ENCODE assay signal across 20 cellular contexts in the genomic region with DNA sequence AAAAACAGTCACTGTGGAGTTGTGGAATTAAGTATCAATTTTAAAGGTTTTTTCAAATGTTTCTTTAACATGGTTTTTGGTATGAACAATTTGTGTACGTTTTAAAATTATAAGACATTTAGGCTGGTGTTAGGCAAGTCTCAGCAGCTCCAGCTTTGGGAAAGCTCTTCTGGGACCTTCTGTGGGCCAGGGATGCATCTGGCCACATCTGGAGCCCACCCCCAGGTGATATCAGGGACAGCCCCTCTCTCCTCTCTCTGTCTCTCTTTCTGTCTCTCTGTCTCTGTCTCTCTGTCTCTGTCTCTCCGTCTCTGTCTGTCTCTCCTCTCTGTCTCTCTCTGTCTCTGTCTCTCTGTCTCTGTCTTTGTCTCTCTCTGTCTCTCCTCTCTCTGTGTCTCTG. TPM values are rescaled to one million over a fixed set of nuclear protein-coding genes. Genes with fewer than 3 reads are reported as not detected.
DNase-seq lines count a peak whose midpoint lies in the region; ATAC-seq and TF ChIP-seq lines count a peak whose summit lies in the region.
"Had no signal": no experiment of that assay in that cellular context is flagged by ENCODE, and none has a peak within 500 bp of the region (broad histone marks: within the 10 kb centered on the region; RNA-seq: fewer than 3 reads in every experiment).

No MANE protein-coding gene starts in this region.

- peak overlapping the region; percentile 54 for H3K9ac ChIP-seq in muscle layer of colon (ENCODE audit: low read length)

- H3K36me3 ChIP-seq in HEK293 (ENCODE audit: control insufficient read depth in 2 of 2, insufficient read depth in 1 of 2, low read length in 2 of 2) = peaks cover 9 to 14% of the 10 kb centered on the region in 2 experiments; a peak in 2 of 3 replicates
- H3K36me3 ChIP-seq in ascending aorta = peaks cover 13 to 14% of the 10 kb centered on the region in 2 donors
- peaks cover 12% of the 10 kb centered on the region for H3K36me3 ChIP-seq in muscle layer of colon (ENCODE audit: insufficient read depth, low read length)
- H3K36me3 ChIP-seq in tibial nerve = peaks cover 0 to 18% (median 0%) of the 10 kb centered on the region in 3 donors
- H3K36me3 ChIP-seq: lower lobe of right lung had no signal

- no peaks in the 10 kb centered on the region for H3K27me3 ChIP-seq in ascending aorta
- H3K27me3 ChIP-seq in muscle layer of colon (ENCODE audit: control insufficient read depth in 1 of 2, insufficient read depth in 2 of 2, low read length in 2 of 2) = no peaks in the 10 kb centered on the region
- H3K27me3 ChIP-seq in tibial nerve = no peaks in the 10 kb centered on the region

- H3K4me1 ChIP-seq in HEK293 (ENCODE audit: control insufficient read depth, insufficient read depth, low read length) (peaks cover 10% of the 10 kb centered on the region), ascending aorta (peaks cover 14 to 24% of the 10 kb centered on the region in 2 donors), muscle layer of colon (ENCODE audit: insufficient read depth, low read length) (peaks cover 37% of the 10 kb centered on the region), tibial nerve (peaks cover 0 to 59% (median 16%) of the 10 kb centered on the region in 4 donors)

- ATAC-seq in WTC11 = no peak
- ATAC-seq: stimulated activated naive CD8-positive, alpha-beta T cell treated with anti-CD3 and anti-CD28 coated beads, Interleukin-15, Interleukin-2, amounts not matched to agents 100 U/mL and 50 U/mL, for 24 hours had no signal

- intact Hi-C loops in ascending aorta (cut with DNase I) = no loop called here

- H3K4me3 ChIP-seq in HEK293 (ENCODE audit: low read depth, low read length) = no peak overlapping the region
- no peak overlapping the region for H3K4me3 ChIP-seq in ascending aorta
- H3K4me3 ChIP-seq in muscle layer of colon (ENCODE audit: low read depth in 1 of 2, low read length in 2 of 2) = no peak overlapping the region
- no peak overlapping the region for H3K4me3 ChIP-seq in tibial nerve

- H3K9me3 Mint-ChIP-seq in WTC11 = no peaks in the 10 kb centered on the region

- no peak overlapping the region for H3K27ac Mint-ChIP-seq in WTC11
- H3K27ac Mint-ChIP-seq: activated CD8-positive, alpha-beta T cell treated with anti-CD3 and anti-CD28 coated beads, Interleukin-2, amount 10 ng/mL, durations not matched to agents 7 days and 5 days; CD4-positive, CD25-positive, alpha-beta regulatory T cell had no signal

- peaks cover 12% of the 10 kb centered on the region for H3K36me3 Mint-ChIP-seq in WTC11
- H3K36me3 Mint-ChIP-seq: CD4-positive, CD25-positive, alpha-beta regulatory T cell had no signal

- H3K27me3 Mint-ChIP-seq in WTC11 (ENCODE audit: low read depth) = peaks cover 7% of the 10 kb centered on the region

- H3K27ac ChIP-seq in HEK293 (ENCODE audit: extremely low read depth, low read depth, low read length) (no peak overlapping the region), ascending aorta (peak overlapping the region; percentile 92 to 94), muscle layer of colon (ENCODE audit: low read depth, low read length) (peak overlapping the region; percentile 87), tibial nerve (peak overlapping the region in 3 of 4 donors; percentile 85 to 93 (median 93))

- no peak for TF ChIP-seq POLR2A in tibial nerve (IDR thresholded peaks at IDR 0.05)
- TF ChIP-seq POLR2A in erythroblast (IDR thresholded peaks at IDR 0.05; ENCODE audit: low read length) = no peak

- POLR2A ChIA-PET in HEK293 (lab: Yijun Ruan, JAX) = no interaction called here
- POLR2A ChIA-PET in WTC11 (lab: Charles Lee) = no interaction called here

- no peak overlapping the region for H3K4me3 Mint-ChIP-seq in WTC11
- H3K4me3 Mint-ChIP-seq: activated CD8-positive, alpha-beta T cell treated with anti-CD3 and anti-CD28 coated beads, Interleukin-2, amount 10 ng/mL, durations not matched to agents 7 days and 5 days had no signal

- CTCF ChIA-PET in HEK293 (lab: Yijun Ruan, JAX) = interaction anchor here (0.6 to 1.0 kb wide), 2 partner anchors 48 to 59 kb away, joined by 3 to 7 read pairs; no protein-coding TSS in a partner anchor
- CTCF ChIA-PET in WTC11 (lab: Charles Lee) = interaction anchor here (1.3 kb wide), 1 partner anchor 162 kb away, joined by 3 read pairs; no protein-coding TSS in a partner anchor

- no peak for TF ChIP-seq EP300 in tibial nerve (IDR thresholded peaks at IDR 0.05)

- peaks cover 27% of the 10 kb centered on the region for H3K4me1 Mint-ChIP-seq in WTC11

- TF ChIP-seq CTCF in HEK293 (tag by site-specific recombination; IDR thresholded peaks at IDR 0.05) (no peak), ascending aorta (IDR thresholded peaks at IDR 0.05) (no peak), tibial nerve (IDR thresholded peaks at IDR 0.05) (no peak), WTC11 (IDR thresholded peaks at IDR 0.05) (no peak)

- DNase-seq in ascending aorta (ENCODE audit: low spot score in 2 of 2) (peak in 1 of 2 donors; percentile 57), tibial nerve (ENCODE audit: low spot score in 2 of 2) (no peak), erythroblast (lab: John Stamatoyannopoulos, UW) (no peak), NCI-H2227 treated with DMSO at 0.1 percent for 48 hours (lab: John Stamatoyannopoulos, UW) (no peak), WTC11 (ENCODE audit: low spot score) (no peak)
- DNase-seq: activated CD8-positive, alpha-beta T cell treated with anti-CD3 and anti-CD28 coated beads, Interleukin-2, amount 10 ng/mL, durations not matched to agents 7 days and 5 days; activated naive CD4-positive, alpha-beta T cell treated with Interleukin-2 at 50 U/mL for 16 hours; activated T-cell treated with anti-CD3 and anti-CD28 coated beads, Interleukin-2, amount 50 U/mL, for 1 hour; amniotic stem cell; caudate nucleus; dorsolateral prefrontal cortex; foreskin melanocyte; GOT3; NCI-H187; stimulated activated CD4-positive, alpha-beta T cell treated with anti-CD3 and anti-CD28 coated beads, Interleukin-4, amount 100 ng/mL, for 24 hours had no signal

- 51 to 63% methylated on average over 2 of the region's 2 CpGs for WGBS in tibial nerve, 2 donors

- H3K9me3 ChIP-seq in HEK293 (ENCODE audit: control insufficient read depth, insufficient read depth, low read depth, low read length) (no peaks in the 10 kb centered on the region), ascending aorta (no peaks in the 10 kb centered on the region), muscle layer of colon (ENCODE audit: low read length) (no peaks in the 10 kb centered on the region), tibial nerve (no peaks in the 10 kb centered on the region)
- H3K9me3 ChIP-seq: lower lobe of right lung had no signal

TF ChIP-seq in HEK293, 187 proteins besides CTCF, POLR2A, EP300 and RAD21 (continues in another document):
- TF ChIP-seq ZNF596 (tag by site-specific recombination; IDR thresholded peaks at IDR 0.05) (peak; percentile 64; the same call in 1 of the 2 replicates), ZNF785 (tag by site-specific recombination; IDR thresholded peaks at IDR 0.05) (no peak), ZNF404 (tag by site-specific recombination; IDR thresholded peaks at IDR 0.05) (no peak)
- TF ChIP-seq, protein P1, sequence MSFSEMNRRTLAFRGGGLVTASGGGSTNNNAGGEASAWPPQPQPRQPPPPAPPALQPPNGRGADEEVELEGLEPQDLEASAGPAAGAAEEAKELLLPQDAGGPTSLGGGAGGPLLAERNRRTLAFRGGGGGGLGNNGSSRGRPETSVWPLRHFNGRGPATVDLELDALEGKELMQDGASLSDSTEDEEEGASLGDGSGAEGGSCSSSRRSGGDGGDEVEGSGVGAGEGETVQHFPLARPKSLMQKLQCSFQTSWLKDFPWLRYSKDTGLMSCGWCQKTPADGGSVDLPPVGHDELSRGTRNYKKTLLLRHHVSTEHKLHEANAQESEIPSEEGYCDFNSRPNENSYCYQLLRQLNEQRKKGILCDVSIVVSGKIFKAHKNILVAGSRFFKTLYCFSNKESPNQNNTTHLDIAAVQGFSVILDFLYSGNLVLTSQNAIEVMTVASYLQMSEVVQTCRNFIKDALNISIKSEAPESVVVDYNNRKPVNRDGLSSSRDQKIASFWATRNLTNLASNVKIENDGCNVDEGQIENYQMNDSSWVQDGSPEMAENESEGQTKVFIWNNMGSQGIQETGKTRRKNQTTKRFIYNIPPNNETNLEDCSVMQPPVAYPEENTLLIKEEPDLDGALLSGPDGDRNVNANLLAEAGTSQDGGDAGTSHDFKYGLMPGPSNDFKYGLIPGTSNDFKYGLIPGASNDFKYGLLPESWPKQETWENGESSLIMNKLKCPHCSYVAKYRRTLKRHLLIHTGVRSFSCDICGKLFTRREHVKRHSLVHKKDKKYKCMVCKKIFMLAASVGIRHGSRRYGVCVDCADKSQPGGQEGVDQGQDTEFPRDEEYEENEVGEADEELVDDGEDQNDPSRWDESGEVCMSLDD (tag by site-specific recombination; IDR thresholded peaks at IDR 0.05) = no peak

TF ChIP-seq in WTC11, 78 proteins besides CTCF, POLR2A, EP300 and RAD21:
- no peak for TF ChIP-seq TP53 (CRISPR knock-in tag; IDR thresholded peaks at IDR 0.05)
- TF ChIP-seq OVOL2 (CRISPR knock-in tag; IDR thresholded peaks at IDR 0.05; ENCODE audit: borderline replicate concordance) = no peak
- TF ChIP-seq CREM (CRISPR knock-in tag; IDR thresholded peaks at IDR 0.05) = no peak

RNA-seq across cellular contexts. Expression of a gene that starts 1.3 kb away (rescaled TPM):
- total RNA-seq in ascending aorta (1,564 TPM), tibial nerve (100 to 1,000 TPM; 356 to 669 (median 427) TPM), WTC11 (2021) (221 to 245 TPM (median 240 TPM) in 3 replicates)
